In the genomic region with DNA sequence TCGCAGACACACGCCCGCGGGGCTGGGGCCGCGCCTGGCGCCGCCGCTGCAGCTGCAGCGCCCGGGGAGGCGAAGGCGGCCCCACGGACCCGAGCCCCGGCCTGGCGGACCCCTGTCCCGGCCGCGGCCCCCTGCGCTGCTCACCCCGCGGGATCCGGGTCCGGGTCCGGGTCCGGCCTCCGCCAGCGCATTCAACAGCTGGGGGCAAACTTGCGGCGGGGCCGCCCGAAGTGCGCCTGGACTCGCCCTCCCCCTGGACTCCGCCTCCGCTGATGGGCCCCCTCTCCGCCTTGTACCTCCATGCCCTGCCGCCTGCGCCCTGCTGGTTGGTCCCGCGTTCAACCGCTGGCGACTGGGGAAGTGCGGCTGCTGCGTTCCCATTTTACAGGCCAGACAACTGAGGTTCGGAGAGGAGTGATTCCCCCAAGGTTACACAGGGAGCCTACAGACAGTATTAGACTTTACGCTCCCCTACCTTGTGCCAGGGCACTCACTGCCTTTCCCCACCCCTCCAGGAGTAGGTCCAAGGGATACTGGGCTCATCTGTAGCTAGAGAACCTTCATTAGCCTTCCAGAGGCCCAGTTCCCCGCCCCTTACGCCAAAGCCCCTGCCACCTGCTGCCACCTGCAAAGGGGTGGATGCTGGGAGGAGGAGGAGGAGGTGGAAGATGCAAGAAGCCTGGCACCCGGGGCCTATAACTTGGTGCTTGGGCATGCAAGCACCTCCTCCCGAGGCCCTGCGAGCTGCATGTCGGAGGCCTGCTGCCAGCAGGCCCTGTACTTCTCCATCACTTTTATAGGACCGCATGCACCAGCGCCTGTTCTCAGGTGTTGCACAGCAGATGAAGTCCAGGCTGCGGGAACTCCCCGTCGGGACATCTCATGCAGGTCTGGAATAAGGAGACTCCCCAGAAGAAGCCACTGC, we compare ENCODE assay signal across 9 cellular contexts. TPM values are rescaled to one million over a fixed set of nuclear protein-coding genes. Genes with fewer than 3 reads are reported as not detected.
A peak's percentile ranks its signal among the peaks of the same experiment; 100 is the strongest.
DNase-seq lines count a peak whose midpoint lies in the region; ATAC-seq, FAIRE-seq and TF ChIP-seq lines count a peak whose summit lies in the region.
"Had no signal": no experiment of that assay in that cellular context is flagged by ENCODE, and none has a peak within 500 bp of the region (broad histone marks: within the 10 kb centered on the region; RNA-seq: fewer than 3 reads in every experiment).

No MANE protein-coding gene starts in this region.

- peak overlapping the region; percentile 91 for H2BK15ac ChIP-seq in mesenchymal stem cell (ENCODE audit: low read depth, poor library complexity, severe bottlenecking)

- TF ChIP-seq CTCF in heart right ventricle (IDR thresholded peaks at IDR 0.05) (no peak), mammary epithelial cell (conservative IDR thresholded peaks at IDR 0.05 in 1 of 2, IDR thresholded peaks at IDR 0.05 in 1 of 2; ENCODE audit: extremely low read depth in 1 of 2, insufficient read depth in 1 of 2, low read depth in 1 of 2, low read length in 2 of 2) (no peak)

- H2BK5ac ChIP-seq in mesenchymal stem cell (ENCODE audit: low read depth, low read length, poor library complexity, severe bottlenecking) = peak overlapping the region; percentile 49

- H3K14ac ChIP-seq in mesenchymal stem cell (ENCODE audit: low read length in 2 of 2) = peak overlapping the region in 1 of 2 experiments; percentile 79

- in situ Hi-C loops in mammary epithelial cell (cut with MboI; ENCODE audit: low sequenced_read_pairs in 2 of 2) = no loop called here

- peak overlapping the region; percentile 83 to 85 for H3K18ac ChIP-seq in mesenchymal stem cell (ENCODE audit: low read depth in 1 of 2, low read length in 2 of 2)

- H3K4me2 ChIP-seq in mammary epithelial cell (ENCODE audit: insufficient read depth, low read depth, low read length) (peak overlapping the region; percentile 86), mesenchymal stem cell (ENCODE audit: low read length, poor library complexity, severe bottlenecking) (peak overlapping the region; percentile 81)

- no peak for FAIRE-seq in frontal cortex (lab: Jason Lieb, UNC)

- H3K27me3 ChIP-seq in heart right ventricle = peaks cover 34 to 100% (median 96%) of the 10 kb centered on the region in 7 donors
- no peaks in the 10 kb centered on the region for H3K27me3 ChIP-seq in mammary epithelial cell (ENCODE audit: insufficient read depth, low read length)
- peaks cover 0 to 80% of the 10 kb centered on the region in 2 experiments for H3K27me3 ChIP-seq in mesenchymal stem cell (ENCODE audit: control insufficient read depth in 1 of 2, insufficient read depth in 1 of 2, low read length in 2 of 2)

- BruUV-seq in mammary epithelial cell (replicated peaks; lab: Mats Ljungman, UMichigan) = no TSS peak

- peak overlapping the region; percentile 74 for H4K91ac ChIP-seq in mesenchymal stem cell (ENCODE audit: low read length)

- H2BK120ac ChIP-seq in mesenchymal stem cell (ENCODE audit: low read depth, low read length) = peak overlapping the region; percentile 90

- peak overlapping the region in 9 of 10 donors; percentile 38 to 60 (median 42) for H3K4me3 ChIP-seq in heart right ventricle
- peak overlapping the region in 2 of 3 experiments; percentile 61 to 71 for H3K4me3 ChIP-seq in mammary epithelial cell (replicated peaks in 1 of 3; ENCODE audit: insufficient read depth in 1 of 3, low read depth in 2 of 3, low read length in 3 of 3)
- peak overlapping the region in 1 of 2 experiments; percentile 84 for H3K4me3 ChIP-seq in mesenchymal stem cell (ENCODE audit: insufficient read depth in 1 of 2, low read depth in 1 of 2, low read length in 2 of 2)
- H3K4me3 ChIP-seq in urinary bladder (ENCODE audit: low read depth, low read length) = peak overlapping the region; percentile 46

- CTCF ChIA-PET in mammary epithelial cell (lab: Charles Lee; ENCODE audit: low non-redundant PET) = no interaction called here

- peaks cover 5% of the 10 kb centered on the region for H3K79me2 ChIP-seq in mammary epithelial cell (ENCODE audit: insufficient read depth, low read length)

- H3K4ac ChIP-seq in mesenchymal stem cell (ENCODE audit: low read depth in 1 of 2, low read length in 2 of 2) = peak overlapping the region in 1 of 2 experiments; percentile 57

- H3K23ac ChIP-seq in mesenchymal stem cell (ENCODE audit: low read length in 2 of 2) = peak overlapping the region in 1 of 2 experiments; percentile 57

- H3K9me3 ChIP-seq in heart right ventricle (peaks cover 0 to 6% (median 0%) of the 10 kb centered on the region in 11 donors), mammary epithelial cell (replicated peaks; ENCODE audit: insufficient read depth, low read length) (peaks cover 6% of the 10 kb centered on the region), mesenchymal stem cell (ENCODE audit: control insufficient read depth, low read length) (peaks cover 6% of the 10 kb centered on the region)

- peaks cover 7% of the 10 kb centered on the region for H3K79me1 ChIP-seq in mesenchymal stem cell (replicated peaks; ENCODE audit: low read length, poor library complexity, severe bottlenecking)

- H3K27ac ChIP-seq in heart right ventricle (no peak overlapping the region), mammary epithelial cell (ENCODE audit: insufficient read depth, low read depth, low read length) (no peak overlapping the region), mesenchymal stem cell (ENCODE audit: low read length, poor library complexity, severe bottlenecking) (no peak overlapping the region), urinary bladder (ENCODE audit: low read depth) (no peak overlapping the region)
- H3K27ac ChIP-seq: epithelial cell of prostate had no signal

- 17% methylated on average over 58 to 59 of the region's 59 CpGs for WGBS in heart right ventricle, 2 donors
- WGBS in mammary epithelial cell (ENCODE audit: low coverage, missing lambda C conversion rate) = 50% methylated on average over 30 of the region's 59 CpGs
- WGBS in mesenchymal stem cell = 31% methylated on average over 43 of the region's 59 CpGs
- 16% methylated on average over 59 of the region's 59 CpGs for WGBS in urinary bladder

- H3K36me3 ChIP-seq in heart right ventricle (no peaks in the 10 kb centered on the region), mammary epithelial cell (ENCODE audit: insufficient read depth, low read length) (no peaks in the 10 kb centered on the region), mesenchymal stem cell (ENCODE audit: control insufficient read depth in 1 of 2, insufficient read depth in 2 of 2, low read depth in 1 of 2, low read length in 2 of 2) (peaks cover 0 to 3% of the 10 kb centered on the region in 2 experiments), urinary bladder (ENCODE audit: insufficient read depth) (no peaks in the 10 kb centered on the region)

- H3K9ac ChIP-seq in mammary epithelial cell (ENCODE audit: insufficient read depth, low read length) (no peak overlapping the region), mesenchymal stem cell (ENCODE audit: low read length) (no peak overlapping the region)

- H2AFZ ChIP-seq in mammary epithelial cell (ENCODE audit: low read depth, low read length) (peak overlapping the region; percentile 82), mesenchymal stem cell (ENCODE audit: low read depth, low read length) (peak overlapping the region; percentile 57)

- peak overlapping the region; percentile 63 for H2AK5ac ChIP-seq in mesenchymal stem cell (ENCODE audit: low read length, severe bottlenecking)

- dilution Hi-C loops in mammary epithelial cell (cut with HindIII; ENCODE audit: low sequenced_read_pairs) = no loop called here

- intact Hi-C loops in heart right ventricle (cut with DNase I) = loop anchor here in 8 of 10 donors (2.0 to 10.0 kb wide), 6 partner anchors 103 to 161 kb away; no protein-coding TSS in a partner anchor
- intact Hi-C loops in Right ventricle myocardium superior (cut with DNase I) = loop anchor here (10.0 kb wide), 1 partner anchor 113 kb away; no protein-coding TSS in a partner anchor
- intact Hi-C loops in mammary epithelial cell (cut with micrococcal nuclease) = no loop called here

- H4K8ac ChIP-seq in mesenchymal stem cell (ENCODE audit: low read length) = peak overlapping the region; percentile 35

- peaks cover 0 to 12% (median 5%) of the 10 kb centered on the region in 9 donors for H3K4me1 ChIP-seq in heart right ventricle
- H3K4me1 ChIP-seq in mammary epithelial cell (ENCODE audit: insufficient read depth, low read length) = peaks cover 36% of the 10 kb centered on the region
- peaks cover 63% of the 10 kb centered on the region for H3K4me1 ChIP-seq in mesenchymal stem cell (ENCODE audit: control insufficient read depth, insufficient read depth, low read depth, low read length)
- no peaks in the 10 kb centered on the region for H3K4me1 ChIP-seq in urinary bladder (ENCODE audit: insufficient read depth)

- H4K20me1 ChIP-seq in mammary epithelial cell (ENCODE audit: insufficient read depth, low read length) = no peaks in the 10 kb centered on the region

- H2BK12ac ChIP-seq in mesenchymal stem cell (ENCODE audit: low read length in 2 of 2) = peak overlapping the region in 1 of 2 experiments; percentile 83

- ATAC-seq in heart right ventricle (no peak), Right ventricle myocardium superior (ENCODE audit: poor library complexity) (no peak)

- DNase-seq in heart right ventricle (no peak), Right ventricle myocardium superior (no peak), mammary epithelial cell (no peak), mesenchymal stem cell (no peak), cerebellum (ENCODE audit: low spot score) (no peak), frontal cortex (ENCODE audit: low spot score in 2 of 2) (no peak)
- DNase-seq in stimulated activated CD4-positive, alpha-beta T cell treated with anti-CD3 and anti-CD28 coated beads, Interleukin-4, amount 100 ng/mL, for 1 hour = no peak

RNA-seq across cellular contexts. Expression of a gene that starts 0.7 kb away (rescaled TPM):
- total RNA-seq in heart right ventricle (under 1 TPM in 6 of 10 donors, not detected in 4; 0.04 to 0.21 (median 0.05) TPM), Right ventricle myocardium superior (0.19 TPM), mammary epithelial cell (1 to 10 TPM in 1 of 2 donors, under 1 TPM in 1; under 0.01 to 6.1 TPM), urinary bladder (0.21 TPM), cerebellum (5.7 TPM), frontal cortex (7.7 TPM)
- polyA plus RNA-seq in heart right ventricle (under 1 TPM; under 0.01 to 0.01 TPM), mammary epithelial cell (3.2 TPM), urinary bladder (0.05 TPM)
- polyA minus RNA-seq in mammary epithelial cell = 7.5 TPM
- polyA plus RNA-seq in mesenchymal stem cell (2013, experiment 1 of 2) = 5.2 TPM
- polyA plus RNA-seq in mesenchymal stem cell (2013, experiment 2 of 2) = 5.1 TPM

RNA-seq across cellular contexts. Expression of a gene that starts 58.2 kb away (rescaled TPM):
- total RNA-seq in heart right ventricle (10 to 100 TPM in 4 of 10 donors, 1 to 10 TPM in 6; 5.1 to 19.4 (median 8.5) TPM), Right ventricle myocardium superior (12.7 TPM), mammary epithelial cell (10 to 100 TPM in 1 of 2 donors, 1 to 10 TPM in 1; 3.5 to 48.9 TPM), urinary bladder (6.7 TPM), cerebellum (5.4 TPM), frontal cortex (1.6 TPM)
- polyA plus RNA-seq in heart right ventricle (10 to 100 TPM in 1 of 2 donors, 1 to 10 TPM in 1; 8.9 to 15.8 TPM), mammary epithelial cell (6.0 TPM), urinary bladder (24.8 TPM)
- not detected for polyA minus RNA-seq in mammary epithelial cell
- polyA plus RNA-seq in mesenchymal stem cell (2013, experiment 1 of 2) = 0.06 TPM
- 0.04 TPM for polyA plus RNA-seq in mesenchymal stem cell (2013, experiment 2 of 2)
